ENCODE assay signal across 8 cellular contexts in the genomic region with DNA sequence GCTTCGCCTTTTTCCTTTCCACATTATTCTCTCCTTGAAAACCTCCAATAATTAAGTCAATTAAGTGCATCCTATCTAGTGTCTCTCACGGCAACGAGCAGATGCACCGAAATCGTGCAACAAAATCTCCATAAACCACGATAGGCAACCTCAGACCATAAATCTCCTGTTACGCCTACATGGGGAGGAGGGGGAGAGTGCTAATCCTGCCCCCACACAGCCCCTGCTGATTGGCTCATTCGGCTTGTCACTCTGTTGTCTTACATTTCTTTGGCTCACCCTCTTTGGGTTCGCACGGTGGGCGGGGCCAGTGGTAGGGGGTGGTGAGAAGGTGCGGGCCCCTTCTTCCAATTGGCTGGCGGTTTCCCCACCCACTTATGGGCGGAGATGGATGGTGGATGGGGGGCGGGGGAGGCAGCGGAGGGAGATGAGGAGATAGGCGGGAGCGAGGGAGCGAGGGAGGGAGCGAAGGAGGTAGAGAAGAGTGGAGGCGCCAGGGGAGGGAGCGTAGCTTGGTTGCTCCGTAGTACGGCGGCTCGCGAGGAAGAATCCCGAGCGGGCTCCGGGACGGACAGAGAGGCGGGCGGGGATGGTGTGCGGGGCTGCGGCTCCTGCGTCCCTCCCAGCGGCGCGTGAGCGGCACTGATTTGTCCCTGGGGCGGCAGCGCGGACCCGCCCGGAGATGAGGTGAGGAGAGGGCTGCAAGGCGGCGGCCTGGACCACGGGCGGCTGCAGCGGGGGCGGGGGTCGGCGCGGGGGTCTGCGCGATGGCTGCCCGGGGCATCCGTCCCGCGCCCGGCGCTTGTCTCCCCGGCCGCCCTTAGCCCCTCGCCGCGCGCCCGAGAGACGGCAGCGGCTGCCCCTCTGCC. TPM values are rescaled to one million over a fixed set of nuclear protein-coding genes. Genes with fewer than 3 reads are reported as not detected.
DNase-seq lines count a peak whose midpoint lies in the region; ATAC-seq and TF ChIP-seq lines count a peak whose summit lies in the region.

A gene (plus strand): TSS at position 475 of the 869 bp plus-strand sequence. CDS start 76,328 bp downstream, outside the sequence.

- peaks cover 3% of the 10 kb centered on the region for H3K36me3 Mint-ChIP-seq in activated T-cell treated with anti-CD3 and anti-CD28 coated beads, Interleukin-2, amount 50 U/mL, for 4 hours (ENCODE audit: insufficient read depth)

- peak within 1 kb of the TSS; percentile 97 for H3K4me2 ChIP-seq in PC-3 (ENCODE audit: low read length)

- POLR2A ChIA-PET in PC-3 (lab: Charles Lee; ENCODE audit: unreplicated experiment) = interaction anchor here (0.6 to 0.7 kb wide), 2 partner anchors 14 to 100 kb away, joined by 3 to 6 read pairs; a partner anchor contains a TSS

- no peaks in the 10 kb centered on the region for H3K9me3 Mint-ChIP-seq in activated T-cell treated with anti-CD3 and anti-CD28 coated beads, Interleukin-2, amount 50 U/mL, for 4 hours

- H3K36me3 ChIP-seq in PC-3 (ENCODE audit: low read depth, low read length) = no peaks in the 10 kb centered on the region
- peaks cover 0 to 2% of the 10 kb centered on the region in 2 donors for H3K36me3 ChIP-seq in mucosa of rectum (ENCODE audit: control insufficient read depth in 2 of 2, insufficient read depth in 2 of 2, low read length in 2 of 2)

- H4K20me1 ChIP-seq in PC-3 (ENCODE audit: low read length) = no peaks in the 10 kb centered on the region

- H3K4me3 ChIP-seq in Jurkat, Clone E6-1 (ENCODE audit: low read length) = peak within 1 kb of the TSS; percentile 92
- H3K4me3 ChIP-seq in PC-3 (ENCODE audit: low read length) (peak within 1 kb of the TSS; percentile 91), mucosa of rectum (ENCODE audit: low read length in 2 of 2) (peak within 1 kb of the TSS; percentile 99)

- H3K9ac ChIP-seq in PC-3 (ENCODE audit: low read length) (peak within 1 kb of the TSS; percentile 78), mucosa of rectum (ENCODE audit: low read depth in 1 of 2, low read length in 2 of 2) (peak within 1 kb of the TSS; percentile 76 to 94)

- H3K27me3 ChIP-seq in PC-3 (ENCODE audit: low read length) (no peaks in the 10 kb centered on the region), mucosa of rectum (ENCODE audit: control insufficient read depth in 2 of 2, insufficient read depth in 2 of 2, low read length in 2 of 2) (no peaks in the 10 kb centered on the region)

- H3K27ac ChIP-seq in PC-3 (ENCODE audit: low read length) (peak within 1 kb of the TSS; percentile 61), mucosa of rectum (ENCODE audit: low read depth in 2 of 2, low read length in 2 of 2) (peak within 1 kb of the TSS; percentile 96 to 97)

- peaks cover 26% of the 10 kb centered on the region for H3K4me1 ChIP-seq in PC-3 (ENCODE audit: insufficient read depth, low read length)
- H3K4me1 ChIP-seq in mucosa of rectum (ENCODE audit: control insufficient read depth in 2 of 2, insufficient read depth in 2 of 2, low read length in 2 of 2) = peaks cover 13 to 16% of the 10 kb centered on the region in 2 donors

- H3F3A ChIP-seq in PC-3 (ENCODE audit: low read length, unreplicated experiment) = no peaks in the 10 kb centered on the region

- DNase-seq in DMS 273 treated with DMSO at 0.1 percent for 48 hours (lab: John Stamatoyannopoulos, UW) (peak; percentile 98), PC-3 (peak; percentile 99), erythroblast (lab: John Stamatoyannopoulos, UW) (peak; percentile 99 to 100)
- DNase-seq in Jurkat, Clone E6-1 (ENCODE audit: low read depth, low spot score) = peak; percentile 99
- DNase-seq in activated T-cell treated with anti-CD3 and anti-CD28 coated beads, Interleukin-2, amount 50 U/mL, for 4 hours = peak; percentile 100
- peak; percentile 100 for DNase-seq in stimulated activated CD8-positive, alpha-beta memory T cell treated with anti-CD3 and anti-CD28 coated beads, Interleukin-4, amount 100 ng/mL, for 4 hours (ENCODE audit: low read depth in 2 of 2, low spot score in 1 of 2)

- H3K4me3 Mint-ChIP-seq in activated T-cell treated with anti-CD3 and anti-CD28 coated beads, Interleukin-2, amount 50 U/mL, for 4 hours = peak within 1 kb of the TSS; percentile 88

- no TSS peak for BruUV-seq in PC-3 (replicated peaks; lab: Mats Ljungman, UMichigan)

- peak within 1 kb of the TSS; percentile 93 for H2AFZ ChIP-seq in PC-3 (ENCODE audit: low read length)

- ATAC-seq in GM21717 (IDR thresholded peaks at IDR 0.05; ENCODE audit: unreplicated experiment) = peak; percentile 87
- ATAC-seq in PC-3 = peak; percentile 80
- peak; percentile 89 for ATAC-seq in activated T-cell treated with anti-CD3 and anti-CD28 coated beads, Interleukin-2, amount 50 U/mL, for 4 hours

- no peak for TF ChIP-seq CTCF in PC-3 (conservative IDR thresholded peaks at IDR 0.05; ENCODE audit: low read depth, low read length)

- intact Hi-C loops in PC-3 (cut with micrococcal nuclease) = loop anchor here (1.0 to 2.0 kb wide), 3 partner anchors 119 to 273 kb away; a partner anchor contains a TSS

- no peak for TF ChIP-seq POLR2A in erythroblast (IDR thresholded peaks at IDR 0.05; ENCODE audit: low read length)

- H3K9me3 ChIP-seq in PC-3 (ENCODE audit: low read length) = no peaks in the 10 kb centered on the region
- no peaks in the 10 kb centered on the region for H3K9me3 ChIP-seq in mucosa of rectum (ENCODE audit: control insufficient read depth in 2 of 2, low read length in 2 of 2)

- no peaks in the 10 kb centered on the region for H3K9me2 ChIP-seq in PC-3 (replicated peaks; ENCODE audit: low read length)

- peaks cover 19% of the 10 kb centered on the region for H3K27me3 Mint-ChIP-seq in activated T-cell treated with anti-CD3 and anti-CD28 coated beads, Interleukin-2, amount 50 U/mL, for 4 hours (ENCODE audit: low read depth)

- CTCF ChIA-PET in PC-3 (lab: Charles Lee) = interaction anchor here (0.5 to 0.7 kb wide), 2 partner anchors 37 to 257 kb away, joined by 4 to 7 read pairs; no protein-coding TSS in a partner anchor

- H3K79me2 ChIP-seq in PC-3 (ENCODE audit: low read length) = peaks cover 75% of the 10 kb centered on the region

- peaks cover 17% of the 10 kb centered on the region for H3K4me1 Mint-ChIP-seq in activated T-cell treated with anti-CD3 and anti-CD28 coated beads, Interleukin-2, amount 50 U/mL, for 4 hours (ENCODE audit: low read depth)

RNA-seq across cellular contexts. Expression of the gene that starts here (rescaled TPM):
- 17.8 TPM for polyA plus RNA-seq in Jurkat, Clone E6-1 (2012; ENCODE audit: insufficient read depth, insufficient read length)
- total RNA-seq in PC-3 (2014; rRNA removed) = 19.9 and 45.6 TPM in 2 replicates
- total RNA-seq in activated T-cell treated with anti-CD3 and anti-CD28 coated beads, Interleukin-2, amount 50 U/mL, for 4 hours = 1 to 10 TPM; 2.1 to 2.5 (median 2.4) TPM

Comparison
In these comparisons a context has a peak if more than half of its experiments do, and no peak if none do; other contexts are left out.
1. Peak in every context shown above with its lines: DNase-seq, ATAC-seq, H3K4me3 ChIP-seq and H3K27ac ChIP-seq.